ENCODE assay signal across 8 cellular contexts in genomic region chr1:167720965-167721616, GRCh38. TPM values are rescaled to one million over a fixed set of nuclear protein-coding genes. Genes with fewer than 3 reads are reported as not detected.
DNase-seq lines count a peak whose midpoint lies in the region; ATAC-seq and TF ChIP-seq lines count a peak whose summit lies in the region.

No MANE protein-coding gene starts in this region.

- H3K27me3 ChIP-seq in SU-DHL-6 (ENCODE audit: low read length), result no peaks in the 10 kb centered on the region
- H3K27me3 ChIP-seq in upper lobe of left lung, result no peaks in the 10 kb centered on the region

- DNase-seq in ELR (ENCODE audit: low read depth) (peak; percentile 77), HT-29 (ENCODE audit: low spot score) (peak; percentile 76), epidermal melanocyte (ENCODE audit: insufficient read length, low spot score) (peak; percentile 27), upper lobe of left lung (peak in 1 of 2 donors; percentile 73), GM13976 (ENCODE audit: low spot score) (no peak)

- H3K4me1 ChIP-seq in mesodermal cell (ENCODE audit: control insufficient read depth, insufficient read depth, low read length, poor library complexity, severe bottlenecking), result peaks cover 58% of the 10 kb centered on the region
- H3K4me1 ChIP-seq in upper lobe of left lung, result peaks cover 19 to 30% (median 23%) of the 10 kb centered on the region in 4 donors

- H3K4me3 ChIP-seq in SU-DHL-6 (ENCODE audit: insufficient read depth, low read length, poor library complexity, severe bottlenecking), result peak overlapping the region; percentile 82
- H3K4me3 ChIP-seq in mesodermal cell (ENCODE audit: extremely low read depth, insufficient read depth, low read length, poor library complexity, severe bottlenecking), result peak overlapping the region; percentile 97
- peak overlapping the region; percentile 91 to 99 (median 94) for H3K4me3 ChIP-seq in upper lobe of left lung

- no peak for TF ChIP-seq EP300 in upper lobe of left lung (IDR thresholded peaks at IDR 0.05)

- ATAC-seq in upper lobe of left lung (ENCODE audit: low FRiP score in 2 of 2) (peak; percentile 58 to 63), HG02981 (IDR thresholded peaks at IDR 0.05; ENCODE audit: unreplicated experiment) (no peak)

- no peak overlapping the region for H3K27ac ChIP-seq in SU-DHL-6 (ENCODE audit: low read depth, low read length)
- H3K27ac ChIP-seq in mesodermal cell (ENCODE audit: low read depth, low read length, severe bottlenecking), result peak overlapping the region; percentile 64
- peak overlapping the region; percentile 84 to 96 (median 93) for H3K27ac ChIP-seq in upper lobe of left lung

- H3K36me3 ChIP-seq in SU-DHL-6 (ENCODE audit: low read length) (no peaks in the 10 kb centered on the region), mesodermal cell (ENCODE audit: control insufficient read depth, insufficient read depth, low read length) (peaks cover 20% of the 10 kb centered on the region), upper lobe of left lung (no peaks in the 10 kb centered on the region)

- in situ Hi-C loops in GM13976 (cut with MboI; ENCODE audit: low sequenced_read_pairs, unreplicated experiment), result no loop called here

- WGBS in mesodermal cell (ENCODE audit: insufficient coverage in 2 of 2), 2 experiments, result 38 to 51% methylated on average over 10 of the region's 13 CpGs
- WGBS in upper lobe of left lung, 2 donors, result 13% methylated on average over 13 of the region's 13 CpGs

- TF ChIP-seq POLR2A in upper lobe of left lung (IDR thresholded peaks at IDR 0.05), result no peak

- H2AFZ ChIP-seq in SU-DHL-6 (ENCODE audit: low read depth, low read length, severe bottlenecking), result peak overlapping the region; percentile 96

- 0 out of 2 replicates have a peak, but pooled peaks cover 7% of the 10 kb centered on the region for H3F3A ChIP-seq in SU-DHL-6 (ENCODE audit: insufficient read depth)

- H3K9ac ChIP-seq in SU-DHL-6 (ENCODE audit: low read length), result peak overlapping the region; percentile 78

- peak overlapping the region; percentile 88 for H3K4me2 ChIP-seq in SU-DHL-6 (ENCODE audit: low read depth, low read length, poor library complexity, severe bottlenecking)

- no peak for TF ChIP-seq CTCF in SU-DHL-6 (IDR thresholded peaks at IDR 0.05; ENCODE audit: insufficient read depth, low read length, poor library complexity, severe bottlenecking)
- peak in 1 of 6 experiments; percentile 26 for TF ChIP-seq CTCF in upper lobe of left lung (IDR thresholded peaks at IDR 0.05)
- TF ChIP-seq CTCF in GM13976 (IDR thresholded peaks at IDR 0.05; ENCODE audit: borderline replicate concordance, control extremely low read depth, extremely low read depth, insufficient read depth, missing control alignments), result no peak

- no peaks in the 10 kb centered on the region for H3K79me2 ChIP-seq in SU-DHL-6 (ENCODE audit: insufficient read depth, low read length)

- H4K20me1 ChIP-seq in SU-DHL-6 (ENCODE audit: low read depth, low read length), result no peaks in the 10 kb centered on the region

- H3K9me2 ChIP-seq in SU-DHL-6 (replicated peaks; ENCODE audit: insufficient read depth, low read length), result no peaks in the 10 kb centered on the region

- H3K9me3 ChIP-seq in SU-DHL-6 (ENCODE audit: insufficient read depth, low read length), result no peaks in the 10 kb centered on the region
- no peaks in the 10 kb centered on the region for H3K9me3 ChIP-seq in mesodermal cell (ENCODE audit: control insufficient read depth, low read length)
- H3K9me3 ChIP-seq in upper lobe of left lung, result no peaks in the 10 kb centered on the region

RNA-seq across cellular contexts. Expression of gene MPZL1, which starts 0.7 kb away (rescaled TPM):
- 42.3 and 55.1 TPM in 2 replicates for total RNA-seq in HT-29 (2014; rRNA removed; shearing (Covaris generic))
- polyA plus RNA-seq in mesodermal cell (2013, experiment 1 of 2), result 139 TPM
- polyA plus RNA-seq in mesodermal cell (2013, experiment 2 of 2), result 153 TPM
- 10 to 100 TPM; 28.3 to 80.6 (median 65.4) TPM for total RNA-seq in upper lobe of left lung
